ENCODE assay signal across 12 cellular contexts in genomic region chrX:1463581-1464281, GRCh38. TPM values are rescaled to one million over a fixed set of nuclear protein-coding genes. Genes with fewer than 3 reads are reported as not detected.
DNase-seq lines count a peak whose midpoint lies in the region; ATAC-seq and TF ChIP-seq lines count a peak whose summit lies in the region.
"Had no signal": no experiment of that assay in that cellular context is flagged by ENCODE, and none has a peak within 500 bp of the region (broad histone marks: within the 10 kb centered on the region; RNA-seq: fewer than 3 reads in every experiment).

No MANE protein-coding gene starts in this region.

- peaks cover 56% of the 10 kb centered on the region for H3K4me1 Mint-ChIP-seq in T-helper 1 cell treated with Interleukin-12 subunit alpha and Interleukin-12 subunit beta and Interleukin-4 antibody, amounts not matched to agents 30 μg/mL and 1 μg/mL, for 36 hours (ENCODE audit: low read depth)
- peaks cover 71% of the 10 kb centered on the region for H3K4me1 Mint-ChIP-seq in activated B cell treated with CpG ODN at 0.5 μM for 24 hours
- peaks cover 66% of the 10 kb centered on the region for H3K4me1 Mint-ChIP-seq in stimulated activated effector memory CD8-positive, alpha-beta T cell treated with anti-CD3 and anti-CD28 coated beads, Interleukin-12 subunit alpha, Interleukin-12 subunit beta, amount 100 ng/mL, for 72 hours

- H3K27me3 Mint-ChIP-seq in T-helper 1 cell treated with Interleukin-12 subunit alpha and Interleukin-12 subunit beta and Interleukin-4 antibody, amounts not matched to agents 30 μg/mL and 1 μg/mL, for 36 hours (ENCODE audit: low read depth): no peaks in the 10 kb centered on the region
- no peaks in the 10 kb centered on the region for H3K27me3 Mint-ChIP-seq in activated B cell treated with CpG ODN at 0.5 μM for 24 hours

- no peak for ATAC-seq in activated B cell treated with CpG ODN at 0.5 μM for 24 hours (ENCODE audit: low read depth)
- no peak for ATAC-seq in stimulated activated effector memory CD8-positive, alpha-beta T cell treated with anti-CD3 and anti-CD28 coated beads, Interleukin-12 subunit alpha, Interleukin-12 subunit beta, amount 100 ng/mL, for 72 hours
- ATAC-seq in GM18858 (IDR thresholded peaks at IDR 0.05; ENCODE audit: unreplicated experiment): no peak

- H3K4me3 Mint-ChIP-seq in T-helper 1 cell treated with Interleukin-12 subunit alpha and Interleukin-12 subunit beta and Interleukin-4 antibody, amounts not matched to agents 30 μg/mL and 1 μg/mL, for 36 hours: peak overlapping the region; percentile 92
- H3K4me3 Mint-ChIP-seq in activated B cell treated with CpG ODN at 0.5 μM for 24 hours: no peak overlapping the region
- H3K4me3 Mint-ChIP-seq in stimulated activated effector memory CD8-positive, alpha-beta T cell treated with anti-CD3 and anti-CD28 coated beads, Interleukin-12 subunit alpha, Interleukin-12 subunit beta, amount 100 ng/mL, for 72 hours: peak overlapping the region; percentile 74
- H3K4me3 Mint-ChIP-seq: dendritic cell treated with granulocyte-macrophage colony-stimulating factor and Interleukin-4, amounts not matched to agents 40 ng/mL and 50 ng/mL, for 4 days had no signal

- CTCF ChIA-PET in activated B cell treated with CpG ODN at 0.5 μM for 24 hours (lab: Charles Lee): no interaction called here

- DNase-seq in T-helper 1 cell: no peak
- DNase-seq in activated B cell treated with CpG ODN at 0.5 μM for 24 hours: peak; percentile 14
- DNase-seq in effector memory CD4-positive, alpha-beta T cell: no peak
- DNase-seq in stimulated activated effector memory CD8-positive, alpha-beta T cell treated with anti-CD3 and anti-CD28 coated beads, Interleukin-12 subunit alpha, Interleukin-12 subunit beta, amount 100 ng/mL, for 72 hours (ENCODE audit: low spot score in 2 of 2): peak in 1 of 2 donors; percentile 62
- no peak for DNase-seq in cortex of kidney (lab: John Stamatoyannopoulos, UW)
- no peak for DNase-seq in Kasumi-1 (lab: John Stamatoyannopoulos, UW)
- DNase-seq: 8988T, mammary epithelial cell, NCI-H2171 had no signal

- H3K27ac Mint-ChIP-seq in T-helper 1 cell treated with Interleukin-12 subunit alpha and Interleukin-12 subunit beta and Interleukin-4 antibody, amounts not matched to agents 30 μg/mL and 1 μg/mL, for 36 hours: peak overlapping the region; percentile 87
- peak overlapping the region; percentile 65 for H3K27ac Mint-ChIP-seq in activated B cell treated with CpG ODN at 0.5 μM for 24 hours
- H3K27ac Mint-ChIP-seq in stimulated activated effector memory CD8-positive, alpha-beta T cell treated with anti-CD3 and anti-CD28 coated beads, Interleukin-12 subunit alpha, Interleukin-12 subunit beta, amount 100 ng/mL, for 72 hours: peak overlapping the region; percentile 94

- no peaks in the 10 kb centered on the region for H3K9me3 ChIP-seq in effector memory CD4-positive, alpha-beta T cell (ENCODE audit: control insufficient read depth, low read length)

- no peak overlapping the region for H3K4me3 ChIP-seq in effector memory CD4-positive, alpha-beta T cell (ENCODE audit: insufficient read depth, low read depth, low read length, poor library complexity, severe bottlenecking)

- POLR2A ChIA-PET in activated B cell treated with CpG ODN at 0.5 μM for 24 hours (lab: Charles Lee): no interaction called here

- H3K27ac ChIP-seq in effector memory CD4-positive, alpha-beta T cell (ENCODE audit: insufficient read depth, low read length, poor library complexity, severe bottlenecking): peak overlapping the region; percentile 74

- H3K27me3 ChIP-seq in effector memory CD4-positive, alpha-beta T cell (replicated peaks; ENCODE audit: control insufficient read depth, insufficient read depth, low read length, poor library complexity, severe bottlenecking): no peaks in the 10 kb centered on the region

- H3K4me1 ChIP-seq in effector memory CD4-positive, alpha-beta T cell (ENCODE audit: control insufficient read depth, insufficient read depth, low read length, poor library complexity, severe bottlenecking): peaks cover 61% of the 10 kb centered on the region

- H3K36me3 Mint-ChIP-seq in T-helper 1 cell treated with Interleukin-12 subunit alpha and Interleukin-12 subunit beta and Interleukin-4 antibody, amounts not matched to agents 30 μg/mL and 1 μg/mL, for 36 hours (ENCODE audit: low read depth): peaks cover 40% of the 10 kb centered on the region
- peaks cover 54% of the 10 kb centered on the region for H3K36me3 Mint-ChIP-seq in activated B cell treated with CpG ODN at 0.5 μM for 24 hours (ENCODE audit: low read depth)
- H3K36me3 Mint-ChIP-seq in stimulated activated effector memory CD8-positive, alpha-beta T cell treated with anti-CD3 and anti-CD28 coated beads, Interleukin-12 subunit alpha, Interleukin-12 subunit beta, amount 100 ng/mL, for 72 hours: peaks cover 73% of the 10 kb centered on the region

- no peak for TF ChIP-seq CTCF in activated B cell treated with CpG ODN at 0.5 μM for 24 hours (IDR thresholded peaks at IDR 0.05)

- intact Hi-C loops in activated B cell treated with CpG ODN at 0.5 μM for 24 hours (cut with micrococcal nuclease): no loop called here

- no peaks in the 10 kb centered on the region for H3K9me3 Mint-ChIP-seq in T-helper 1 cell treated with Interleukin-12 subunit alpha and Interleukin-12 subunit beta and Interleukin-4 antibody, amounts not matched to agents 30 μg/mL and 1 μg/mL, for 36 hours
- H3K9me3 Mint-ChIP-seq in activated B cell treated with CpG ODN at 0.5 μM for 24 hours: no peaks in the 10 kb centered on the region
- no peaks in the 10 kb centered on the region for H3K9me3 Mint-ChIP-seq in stimulated activated effector memory CD8-positive, alpha-beta T cell treated with anti-CD3 and anti-CD28 coated beads, Interleukin-12 subunit alpha, Interleukin-12 subunit beta, amount 100 ng/mL, for 72 hours
- H3K9me3 Mint-ChIP-seq: dendritic cell treated with granulocyte-macrophage colony-stimulating factor and Interleukin-4, amounts not matched to agents 40 ng/mL and 50 ng/mL, for 4 days had no signal

- H3K36me3 ChIP-seq in effector memory CD4-positive, alpha-beta T cell (ENCODE audit: control insufficient read depth, insufficient read depth, low read length): peaks cover 24% of the 10 kb centered on the region

RNA-seq across cellular contexts. Expression of gene ASMTL, which starts 11.0 kb away (rescaled TPM):
- 49.2 and 52.1 TPM in 2 replicates for total RNA-seq in activated B cell treated with CpG ODN at 0.5 μM for 24 hours
